Comparison of ENCODE assay signal across 1 cellular context in genomic region chr1:53303175-53303574, GRCh38.
TF ChIP-seq lines count a peak whose summit lies in the region.

No MANE protein-coding gene starts in this region.

TF ChIP-seq in GM23338, 12 proteins besides CTCF, POLR2A, EP300 and RAD21 (continued from another document):
- no peak for TF ChIP-seq ZNF114 (CRISPR knock-in tag; IDR thresholded peaks at IDR 0.05)
- no peak for TF ChIP-seq EZH2 (IDR thresholded peaks at IDR 0.05; ENCODE audit: low read depth, unreplicated experiment)
- no peak for TF ChIP-seq JUNB (IDR thresholded peaks at IDR 0.05; ENCODE audit: unreplicated experiment)
TF ChIP-seq in GM23338: peak in this region for 0.
